8 cellular contexts compared by ENCODE assay signal in the genomic region with DNA sequence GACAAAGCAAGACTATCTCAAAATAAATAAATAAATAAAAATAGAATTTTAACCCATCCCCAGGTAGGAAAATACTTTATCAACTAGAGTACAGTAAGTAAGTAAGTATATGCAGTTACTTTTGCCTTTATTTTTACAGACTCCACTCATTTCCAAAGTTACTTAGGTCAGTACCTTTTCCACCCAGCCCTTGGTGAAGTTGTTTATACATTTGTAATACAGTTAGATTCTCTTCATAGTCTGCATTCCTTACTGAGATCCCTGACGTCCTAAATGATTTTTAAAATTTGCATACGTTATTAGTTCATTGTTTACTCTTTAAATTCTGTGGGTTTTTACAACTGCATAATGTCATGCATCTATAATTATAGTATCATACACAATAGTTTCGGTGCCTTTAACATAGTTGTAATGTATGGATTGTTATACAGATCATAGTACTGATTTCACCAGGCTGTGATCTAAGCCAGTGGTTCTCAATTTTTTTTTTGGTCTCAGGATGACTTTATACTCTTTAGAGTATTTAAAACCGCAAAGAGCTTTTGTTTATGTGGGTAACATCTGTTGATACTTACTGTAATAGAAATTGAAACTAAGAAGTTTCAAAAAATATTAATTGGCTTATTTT. TPM values are rescaled to one million over a fixed set of nuclear protein-coding genes. Genes with fewer than 3 reads are reported as not detected.
DNase-seq lines count a peak whose midpoint lies in the region; ATAC-seq and TF ChIP-seq lines count a peak whose summit lies in the region.

No MANE protein-coding gene starts in this region.

- CTCF ChIA-PET in GM10248 (lab: Yijun Ruan, JAX) = interaction anchor here (1.4 kb wide), 1 partner anchor 10 kb away, joined by 6 read pairs; a partner anchor contains a TSS

- TF ChIP-seq CTCF in GM10248 (IDR thresholded peaks at IDR 0.05; ENCODE audit: control extremely low read depth, extremely low read depth, low read depth, missing control alignments) = no peak

- DNase-seq in GM10248 (ENCODE audit: extremely low spot score) = peak; percentile 51
- peak; percentile 77 for DNase-seq in fibroblast of peridontal ligament (ENCODE audit: extremely low read depth)
- no peak for DNase-seq in epidermal melanocyte (ENCODE audit: insufficient read length, low spot score)
- DNase-seq in NCI-H1092 (lab: John Stamatoyannopoulos, UW) = no peak
- no peak for DNase-seq in left ventricle myocardium superior
- no peak for DNase-seq in SKM-1 (lab: John Stamatoyannopoulos, UW; ENCODE audit: unreplicated experiment)

- peak; percentile 89 for ATAC-seq in GM21515 (IDR thresholded peaks at IDR 0.05; ENCODE audit: unreplicated experiment)
- peak; percentile 85 for ATAC-seq in HG03469 (IDR thresholded peaks at IDR 0.05; ENCODE audit: unreplicated experiment)
- ATAC-seq in left ventricle myocardium superior = no peak

- POLR2A ChIA-PET in GM10248 (lab: Yijun Ruan, JAX) = interaction anchor here (0.5 to 2.3 kb wide), 2 partner anchors 10 to 84 kb away, joined by 3 to 12 read pairs; a partner anchor contains a TSS

- intact Hi-C loops in left ventricle myocardium superior (cut with micrococcal nuclease) = no loop called here

RNA-seq across cellular contexts. Expression of a gene that starts 10.4 kb away (rescaled TPM):
- 14.8 TPM for total RNA-seq in left ventricle myocardium superior

RNA-seq across cellular contexts. Expression of a gene that starts 10.6 kb away (rescaled TPM):
- total RNA-seq in left ventricle myocardium superior = 18.8 TPM

RNA-seq across cellular contexts. Expression of a gene that starts 41.3 kb away (rescaled TPM):
- 18.6 TPM for total RNA-seq in left ventricle myocardium superior

Comparison
In these comparisons a context has a peak if more than half of its experiments do, and no peak if none do; other contexts are left out.
1. DNase-seq: peak in GM10248 (single experiment) and fibroblast of peridontal ligament (single experiment); none in epidermal melanocyte (single experiment), NCI-H1092 (single experiment), left ventricle myocardium superior (single experiment) and SKM-1 (single experiment).